10 cellular contexts compared by ENCODE assay signal in genomic region chr14:104707629-104708595, GRCh38. TPM values are rescaled to one million over a fixed set of nuclear protein-coding genes. Genes with fewer than 3 reads are reported as not detected.
A peak's percentile ranks its signal among the peaks of the same experiment; 100 is the strongest.
DNase-seq lines count a peak whose midpoint lies in the region; ATAC-seq and TF ChIP-seq lines count a peak whose summit lies in the region.
"Had no signal": no experiment of that assay in that cellular context is flagged by ENCODE, and none has a peak within 500 bp of the region (broad histone marks: within the 10 kb centered on the region; RNA-seq: fewer than 3 reads in every experiment).

No MANE protein-coding gene starts in this region.

- DNase-seq in heart right ventricle: no peak
- no peak for DNase-seq in left ventricle myocardium inferior
- no peak for DNase-seq in PC-9
- DNase-seq in aorta: no peak
- DNase-seq in SIG-M5 treated with dmso at 0.1 percent for 504 hours (lab: John Stamatoyannopoulos, UW; ENCODE audit: unreplicated experiment): no peak
- no peak for DNase-seq in NCI-H1436 (lab: John Stamatoyannopoulos, UW)
- DNase-seq: cerebellar nuclear complex, kidney had no signal

- H3K27me3 ChIP-seq in heart right ventricle (no peaks in the 10 kb centered on the region), left ventricle myocardium inferior (ENCODE audit: low read depth) (no peaks in the 10 kb centered on the region), PC-9 (ENCODE audit: insufficient read depth, low read depth) (no peaks in the 10 kb centered on the region), layer of hippocampus (ENCODE audit: control insufficient read depth, insufficient read depth, low read length) (no peaks in the 10 kb centered on the region), aorta (ENCODE audit: control insufficient read depth in 1 of 2, insufficient read depth in 2 of 2, low read length in 1 of 2) (no peaks in the 10 kb centered on the region)

- TF ChIP-seq CTCF in heart right ventricle (IDR thresholded peaks at IDR 0.05): no peak
- TF ChIP-seq CTCF in left ventricle myocardium inferior (IDR thresholded peaks at IDR 0.05; ENCODE audit: borderline replicate concordance): no peak
- no peak for TF ChIP-seq CTCF in PC-9 (conservative IDR thresholded peaks at IDR 0.05)

- peaks cover 0 to 22% (median 4%) of the 10 kb centered on the region in 9 donors for H3K4me1 ChIP-seq in heart right ventricle
- H3K4me1 ChIP-seq in left ventricle myocardium inferior: peaks cover 22% of the 10 kb centered on the region
- no peaks in the 10 kb centered on the region for H3K4me1 ChIP-seq in PC-9 (replicated peaks; ENCODE audit: insufficient read depth)
- no peaks in the 10 kb centered on the region for H3K4me1 ChIP-seq in aorta (ENCODE audit: control insufficient read depth in 1 of 2, insufficient read depth in 2 of 2, low read length in 2 of 2)

- CTCF ChIA-PET in PC-9 (lab: Charles Lee): no interaction called here

- no peak overlapping the region for H3K4me2 ChIP-seq in PC-9

- POLR2A ChIA-PET in PC-9 (lab: Charles Lee; ENCODE audit: unreplicated experiment): no interaction called here

- WGBS in heart right ventricle, 2 donors: 66 to 67% methylated on average over 34 of the region's 34 CpGs
- WGBS in aorta, 2 donors: 56 to 58% methylated on average over 33 to 34 of the region's 34 CpGs

- ATAC-seq in heart right ventricle (peak in 6 of 8 donors; percentile 1 to 11 (median 2)), aorta (ENCODE audit: low FRiP score) (peak; percentile 1), GM19397 (IDR thresholded peaks at IDR 0.05; ENCODE audit: unreplicated experiment) (no peak)

- H3K9me3 ChIP-seq in heart right ventricle (no peaks in the 10 kb centered on the region), left ventricle myocardium inferior (replicated peaks) (no peaks in the 10 kb centered on the region), PC-9 (ENCODE audit: insufficient read depth, low read depth) (no peaks in the 10 kb centered on the region), aorta (ENCODE audit: control insufficient read depth, low read length) (no peaks in the 10 kb centered on the region)

- no peaks in the 10 kb centered on the region for H3K9me2 ChIP-seq in PC-9 (ENCODE audit: insufficient read depth)

- H2AFZ ChIP-seq in PC-9: no peak overlapping the region

- intact Hi-C loops in heart right ventricle (cut with DNase I): loop anchor here (1.0 to 5.0 kb wide), 6 partner anchors 43 to 59 kb away; no protein-coding TSS in a partner anchor
- intact Hi-C loops in left ventricle myocardium inferior (cut with micrococcal nuclease): no loop called here
- intact Hi-C loops in PC-9 (cut with micrococcal nuclease; ENCODE audit: unreplicated experiment): loop anchor here (5.0 kb wide), 2 partner anchors 41 to 56 kb away; no protein-coding TSS in a partner anchor
- intact Hi-C loops in aorta (cut with DNase I): loop anchor here (1.0 to 5.0 kb wide), 4 partner anchors 41 to 58 kb away; no protein-coding TSS in a partner anchor

- H3K27ac ChIP-seq in heart right ventricle (no peak overlapping the region), left ventricle myocardium inferior (replicated peaks) (no peak overlapping the region), PC-9 (no peak overlapping the region), layer of hippocampus (ENCODE audit: low read depth, low read length) (peak overlapping the region; percentile 57), aorta (ENCODE audit: low read depth in 1 of 2, low read length in 2 of 2) (no peak overlapping the region)

- H3K4me3 ChIP-seq in heart right ventricle: no peak overlapping the region
- H3K4me3 ChIP-seq in left ventricle myocardium inferior: no peak overlapping the region
- H3K4me3 ChIP-seq in PC-9: no peak overlapping the region
- H3K4me3 ChIP-seq in aorta (ENCODE audit: low read length in 2 of 2): no peak overlapping the region

- H4K20me1 ChIP-seq in PC-9 (ENCODE audit: insufficient read depth): peaks cover 2% of the 10 kb centered on the region

- H3F3A ChIP-seq in PC-9 (ENCODE audit: insufficient read depth, low read depth): peaks cover 7% of the 10 kb centered on the region; the same call in 1 of the 2 replicates

- peaks cover 4 to 83% (median 42%) of the 10 kb centered on the region in 9 donors for H3K36me3 ChIP-seq in heart right ventricle
- H3K36me3 ChIP-seq in left ventricle myocardium inferior: peaks cover 71% of the 10 kb centered on the region
- peaks cover 3% of the 10 kb centered on the region; the same call in 1 of the 2 replicates for H3K36me3 ChIP-seq in PC-9 (ENCODE audit: low read depth)
- H3K36me3 ChIP-seq in aorta (ENCODE audit: control insufficient read depth in 1 of 2, insufficient read depth in 2 of 2, low read length in 1 of 2): peaks cover 0 to 11% of the 10 kb centered on the region in 2 donors

- BruUV-seq in PC-9 (replicated peaks; lab: Mats Ljungman, UMichigan): TSS peak; percentile 5

- H3K79me2 ChIP-seq in PC-9 (ENCODE audit: low read depth): no peaks in the 10 kb centered on the region

RNA-seq across cellular contexts. Expression of gene ADSS1, which starts 16.1 kb away (rescaled TPM):
- total RNA-seq in heart right ventricle: 100 to 1,000 TPM; 159 to 295 (median 195) TPM
- polyA plus RNA-seq in heart right ventricle: 100 to 1,000 TPM in 1 of 2 donors, 10 to 100 TPM in 1; 74.6 to 220 TPM
- total RNA-seq in left ventricle myocardium inferior: 218 TPM
- 5.8 and 11.5 TPM in 2 replicates for total RNA-seq in PC-9 (2021)
- total RNA-seq in aorta: 10 to 100 TPM; 44.8 to 63.2 TPM
- polyA plus RNA-seq in aorta: 10 to 100 TPM; 25.0 to 80.2 TPM

RNA-seq across cellular contexts. Expression of gene INF2, which starts 18.5 kb away (rescaled TPM):
- total RNA-seq in heart right ventricle (10 to 100 TPM; 22.5 to 40.1 (median 27.7) TPM), left ventricle myocardium inferior (28.5 TPM), PC-9 (2021) (107 and 113 TPM in 2 replicates), aorta (100 to 1,000 TPM in 1 of 2 donors, 10 to 100 TPM in 1; 84.9 to 102 TPM)
- polyA plus RNA-seq in heart right ventricle (10 to 100 TPM; 27.0 to 73.8 TPM), aorta (100 to 1,000 TPM in 1 of 2 donors, 10 to 100 TPM in 1; 31.9 to 185 TPM)

RNA-seq across cellular contexts. Expression of gene SIVA1, which starts 45.0 kb away (rescaled TPM):
- total RNA-seq in heart right ventricle (10 to 100 TPM; 43.3 to 69.6 (median 50.8) TPM), left ventricle myocardium inferior (55.6 TPM), PC-9 (2021) (85.8 and 116 TPM in 2 replicates), aorta (10 to 100 TPM; 74.3 to 83.0 TPM)
- polyA plus RNA-seq in heart right ventricle (100 to 1,000 TPM in 1 of 2 donors, 10 to 100 TPM in 1; 78.6 to 203 TPM), aorta (100 to 1,000 TPM; 219 to 241 TPM)
